ENCODE assay signal across 8 cellular contexts in genomic region chr17:35930211-35931065, GRCh38. TPM values are rescaled to one million over a fixed set of nuclear protein-coding genes. Genes with fewer than 3 reads are reported as not detected.
A peak's percentile ranks its signal among the peaks of the same experiment; 100 is the strongest.
DNase-seq lines count a peak whose midpoint lies in the region; ATAC-seq and TF ChIP-seq lines count a peak whose summit lies in the region.

Gene RDM1, minus strand, starts transcription at chr17:35930773. Its CDS starts 46 bp downstream, at chr17:35930727.

- H2AFZ ChIP-seq in neuronal stem cell (ENCODE audit: low read length): peak within 1 kb of the TSS; percentile 89

- H4K8ac ChIP-seq in neuronal stem cell (ENCODE audit: low read depth, low read length): no peak within 1 kb of the TSS

- no peak within 1 kb of the TSS for H4K91ac ChIP-seq in neuronal stem cell (ENCODE audit: low read depth, low read length, poor library complexity)

- peak within 1 kb of the TSS; percentile 29 for H3K23ac ChIP-seq in neuronal stem cell (ENCODE audit: low read depth, low read length, poor library complexity)

- TF ChIP-seq CTCF in LNCaP clone FGC (IDR thresholded peaks at IDR 0.05; ENCODE audit: control insufficient read depth, extremely low read depth, insufficient read depth): no peak
- TF ChIP-seq CTCF in fibroblast of the aortic adventitia (IDR thresholded peaks at IDR 0.05; ENCODE audit: insufficient read depth, low read length): no peak

- no peak within 1 kb of the TSS for H3K14ac ChIP-seq in neuronal stem cell (ENCODE audit: low read length)

- H3K4me3 ChIP-seq in LNCaP clone FGC (ENCODE audit: low read depth, low read length) (peak within 1 kb of the TSS; percentile 77), fibroblast of the aortic adventitia (ENCODE audit: low read depth, low read length) (peak within 1 kb of the TSS; percentile 57), neuronal stem cell (ENCODE audit: low read length in 2 of 2) (peak within 1 kb of the TSS; percentile 71 to 87)

- H3K27me3 ChIP-seq in neuronal stem cell (ENCODE audit: control insufficient read depth in 3 of 3, insufficient read depth in 3 of 3, low read depth in 1 of 3, low read length in 3 of 3): no peaks in the 10 kb centered on the region

- H3K9me3 Mint-ChIP-seq in activated T-helper 1 cell treated with anti-CD3 and anti-CD28 coated beads, Interleukin-12 subunit alpha, Interleukin-12 subunit beta, Interleukin-2, Interleukin-4 antibody, amounts not matched to agents 30 ng/mL and 10 ng/mL and 1 ng/mL, durations not matched to agents 14 hours and 24 hours and 36 hours: no peaks in the 10 kb centered on the region

- H3K4ac ChIP-seq in neuronal stem cell (ENCODE audit: low read length): no peak within 1 kb of the TSS

- H3K4me1 Mint-ChIP-seq in activated T-helper 1 cell treated with anti-CD3 and anti-CD28 coated beads, Interleukin-12 subunit alpha, Interleukin-12 subunit beta, Interleukin-2, Interleukin-4 antibody, amounts not matched to agents 30 ng/mL and 10 ng/mL and 1 ng/mL, durations not matched to agents 14 hours and 24 hours and 36 hours (ENCODE audit: low read depth): peaks cover 29% of the 10 kb centered on the region

- H2BK5ac ChIP-seq in neuronal stem cell (ENCODE audit: low read length): no peak within 1 kb of the TSS

- intact Hi-C loops in activated T-helper 1 cell treated with anti-CD3 and anti-CD28 coated beads, Interleukin-12 subunit alpha, Interleukin-12 subunit beta, Interleukin-2, Interleukin-4 antibody, amounts not matched to agents 30 ng/mL and 10 ng/mL and 1 ng/mL, durations not matched to agents 14 hours and 24 hours and 36 hours (cut with micrococcal nuclease): loop anchor here (1.0 to 2.0 kb wide), 4 partner anchors 34 to 81 kb away; partner anchors contain the start of gene CCL5

- H3K4me2 ChIP-seq in neuronal stem cell (ENCODE audit: insufficient read depth, low read length, poor library complexity, severe bottlenecking): peak within 1 kb of the TSS; percentile 70

- H3K27ac ChIP-seq in neuronal stem cell (replicated peaks; ENCODE audit: low read length): no peak within 1 kb of the TSS

- WGBS in neuronal stem cell (ENCODE audit: extremely low coverage in 2 of 2, insufficient read length in 2 of 2, insufficient replicate concordance in 1 of 2), 2 donors: no CpG with 5 or more reads among the region's 35 CpGs

- no peaks in the 10 kb centered on the region for H3K36me3 ChIP-seq in neuronal stem cell (replicated peaks in 1 of 2; ENCODE audit: control insufficient read depth in 2 of 2, insufficient read depth in 2 of 2, low read length in 2 of 2)

- H2BK12ac ChIP-seq in neuronal stem cell (ENCODE audit: low read length): no peak within 1 kb of the TSS

- H3K27me3 Mint-ChIP-seq in activated T-helper 1 cell treated with anti-CD3 and anti-CD28 coated beads, Interleukin-12 subunit alpha, Interleukin-12 subunit beta, Interleukin-2, Interleukin-4 antibody, amounts not matched to agents 30 ng/mL and 10 ng/mL and 1 ng/mL, durations not matched to agents 14 hours and 24 hours and 36 hours (ENCODE audit: insufficient read depth): peaks cover 18% of the 10 kb centered on the region

- peak; percentile 73 for ATAC-seq in GM19397 (IDR thresholded peaks at IDR 0.05; ENCODE audit: unreplicated experiment)

- no peak within 1 kb of the TSS for H2BK120ac ChIP-seq in neuronal stem cell (ENCODE audit: low read depth, low read length)

- peaks cover 0 to 7% of the 10 kb centered on the region in 2 donors for H3K4me1 ChIP-seq in neuronal stem cell (ENCODE audit: control insufficient read depth in 2 of 2, insufficient read depth in 1 of 2, low read depth in 1 of 2, low read length in 2 of 2)

- H3K4me3 Mint-ChIP-seq in activated T-helper 1 cell treated with anti-CD3 and anti-CD28 coated beads, Interleukin-12 subunit alpha, Interleukin-12 subunit beta, Interleukin-2, Interleukin-4 antibody, amounts not matched to agents 30 ng/mL and 10 ng/mL and 1 ng/mL, durations not matched to agents 14 hours and 24 hours and 36 hours: peak within 1 kb of the TSS; percentile 88

- peaks cover 5% of the 10 kb centered on the region for H3K36me3 Mint-ChIP-seq in activated T-helper 1 cell treated with anti-CD3 and anti-CD28 coated beads, Interleukin-12 subunit alpha, Interleukin-12 subunit beta, Interleukin-2, Interleukin-4 antibody, amounts not matched to agents 30 ng/mL and 10 ng/mL and 1 ng/mL, durations not matched to agents 14 hours and 24 hours and 36 hours (ENCODE audit: low read depth)

- no peak within 1 kb of the TSS for H3K9ac ChIP-seq in neuronal stem cell (ENCODE audit: low read depth, low read length, poor library complexity)

- H3K79me1 ChIP-seq in neuronal stem cell (ENCODE audit: low read depth, low read length): no peaks in the 10 kb centered on the region

- peak within 1 kb of the TSS; percentile 46 for H3K18ac ChIP-seq in neuronal stem cell (ENCODE audit: low read length)

- H3K9me3 ChIP-seq in neuronal stem cell (replicated peaks in 1 of 2; ENCODE audit: control insufficient read depth in 2 of 2, insufficient read depth in 1 of 2, low read depth in 1 of 2, low read length in 2 of 2): no peaks in the 10 kb centered on the region

- H3K27ac Mint-ChIP-seq in activated T-helper 1 cell treated with anti-CD3 and anti-CD28 coated beads, Interleukin-12 subunit alpha, Interleukin-12 subunit beta, Interleukin-2, Interleukin-4 antibody, amounts not matched to agents 30 ng/mL and 10 ng/mL and 1 ng/mL, durations not matched to agents 14 hours and 24 hours and 36 hours: peak within 1 kb of the TSS; percentile 90

- H2BK15ac ChIP-seq in neuronal stem cell (ENCODE audit: low read length): no peak within 1 kb of the TSS

- no peak within 1 kb of the TSS for H2AK5ac ChIP-seq in neuronal stem cell (ENCODE audit: low read depth, low read length)

- peak; percentile 45 for DNase-seq in Ammon's horn (ENCODE audit: low spot score)
- DNase-seq in LNCaP clone FGC (ENCODE audit: low read depth): peak; percentile 33
- DNase-seq in RKO (ENCODE audit: low spot score): peak; percentile 90
- DNase-seq in activated T-helper 1 cell treated with anti-CD3 and anti-CD28 coated beads, Interleukin-12 subunit alpha, Interleukin-12 subunit beta, Interleukin-2, Interleukin-4 antibody, amounts not matched to agents 30 ng/mL and 10 ng/mL and 1 ng/mL, durations not matched to agents 14 hours and 24 hours and 36 hours (ENCODE audit: low spot score): peak; percentile 89
- DNase-seq in fibroblast of the aortic adventitia (ENCODE audit: low read depth): peak; percentile 14
- peak; percentile 73 for DNase-seq in neuronal stem cell (ENCODE audit: low spot score)
- peak; percentile 19 for DNase-seq in stromal cell of bone marrow (ENCODE audit: low read depth)

RNA-seq across cellular contexts. Expression of gene RDM1, which starts in this region (rescaled TPM):
- total RNA-seq in activated T-helper 1 cell treated with anti-CD3 and anti-CD28 coated beads, Interleukin-12 subunit alpha, Interleukin-12 subunit beta, Interleukin-2, Interleukin-4 antibody, amounts not matched to agents 30 ng/mL and 10 ng/mL and 1 ng/mL, durations not matched to agents 14 hours and 24 hours and 36 hours: 1.7 and 2.3 TPM in 2 replicates
- 0.45 TPM in 1 of 2 replicates, not detected in the other for total RNA-seq in fibroblast of the aortic adventitia (ENCODE audit: low replicate concordance)
- polyA plus RNA-seq in neuronal stem cell (2013, experiment 1 of 2): 19.7 TPM
- 21.0 TPM for polyA plus RNA-seq in neuronal stem cell (2013, experiment 2 of 2)

Comparison
In these comparisons a context has a peak if more than half of its experiments do, and no peak if none do; other contexts are left out.
1. Peak in DNase-seq and H3K4me3 ChIP-seq in fibroblast of the aortic adventitia; RNA of the gene not detected or under 1 TPM.
2. DNase-seq: peak in every context shown above with its lines; median percentile 90 in RKO; 89 in activated T-helper 1 cell treated with anti-CD3 and anti-CD28 coated beads, Interleukin-12 subunit alpha, Interleukin-12 subunit beta, Interleukin-2, Interleukin-4 antibody, amounts not matched to agents 30 ng/mL and 10 ng/mL and 1 ng/mL, durations not matched to agents 14 hours and 24 hours and 36 hours; 73 in neuronal stem cell; 45 in Ammon's horn; 33 in LNCaP clone FGC; 19 in stromal cell of bone marrow; 14 in fibroblast of the aortic adventitia.